4 cellular contexts compared by ENCODE assay signal in genomic region chr20:16208443-16208842, GRCh38.
TF ChIP-seq lines count a peak whose summit lies in the region.

No MANE protein-coding gene starts in this region.

TF ChIP-seq in HepG2, 621 proteins besides CTCF, POLR2A, EP300 and RAD21:
- no peak for TF ChIP-seq ELF1 (CRISPR knock-in tag; IDR thresholded peaks at IDR 0.05)
- peak; percentile 84 for TF ChIP-seq USF2 (IDR thresholded peaks at IDR 0.05; ENCODE audit: low read depth, low read length)
- TF ChIP-seq USF2 (CRISPR knock-in tag; IDR thresholded peaks at IDR 0.05; ENCODE audit: borderline replicate concordance): no peak
- TF ChIP-seq RAD51 (IDR thresholded peaks at IDR 0.05; ENCODE audit: borderline replicate concordance): peak; percentile 95

TF ChIP-seq in A549, 52 proteins besides CTCF, POLR2A, EP300 and RAD21:
- TF ChIP-seq HEYL (CRISPR knock-in tag; IDR thresholded peaks at IDR 0.05) (no peak), USF2 (IDR thresholded peaks at IDR 0.05) (peak; percentile 69)

TF ChIP-seq in GM12878, 131 proteins besides CTCF, POLR2A, EP300 and RAD21:
- TF ChIP-seq SREBF1 (IDR thresholded peaks at IDR 0.05; ENCODE audit: low read length) (no peak), ELK1 (IDR thresholded peaks at IDR 0.05; ENCODE audit: low read depth, low read length) (no peak), PAX8 (IDR thresholded peaks at IDR 0.05) (no peak), E4F1 (IDR thresholded peaks at IDR 0.05; ENCODE audit: borderline replicate concordance, partially characterized antibody) (no peak), RAD51 (IDR thresholded peaks at IDR 0.05) (peak; percentile 27; the same call in 1 of the 2 replicates), POU2F2 (IDR thresholded peaks at IDR 0.05; ENCODE audit: borderline replicate concordance, low read depth, low read length) (no peak), USF1 (IDR thresholded peaks at IDR 0.05; ENCODE audit: borderline replicate concordance, extremely low read length, insufficient read depth, low read depth, low read length) (peak; percentile 12)

TF ChIP-seq in neural cell, 6 proteins besides CTCF, POLR2A, EP300 and RAD21:
- TF ChIP-seq MXI1 (conservative IDR thresholded peaks at IDR 0.05; ENCODE audit: poor library complexity, severe bottlenecking) (no peak), EZH2 (IDR thresholded peaks at IDR 0.05; ENCODE audit: borderline replicate concordance, insufficient read depth, low read length, poor library complexity, severe bottlenecking) (no peak), SMC3 (conservative IDR thresholded peaks at IDR 0.05; ENCODE audit: poor library complexity) (no peak)
